ENCODE assay signal across 8 cellular contexts in genomic region chr6:170438402-170438753, GRCh38.
DNase-seq lines count a peak whose midpoint lies in the region; ATAC-seq and TF ChIP-seq lines count a peak whose summit lies in the region.

No MANE protein-coding gene starts in this region.

- intact Hi-C loops in activated T-helper 1 cell treated with anti-CD3 and anti-CD28 coated beads, Interleukin-12 subunit alpha, Interleukin-12 subunit beta, Interleukin-2, Interleukin-4 antibody, amounts not matched to agents 30 ng/mL and 10 ng/mL and 1 ng/mL, durations not matched to agents 14 hours and 24 hours and 36 hours (cut with micrococcal nuclease), result no loop called here
- intact Hi-C loops in uterus (cut with DNase I; ENCODE audit: low total_unique reads), result no loop called here

- ATAC-seq in GM19351 (IDR thresholded peaks at IDR 0.05; ENCODE audit: unreplicated experiment) (peak; percentile 97), HG03342 (IDR thresholded peaks at IDR 0.05; ENCODE audit: unreplicated experiment) (peak; percentile 98)

- no peak overlapping the region for H3K27ac Mint-ChIP-seq in activated T-helper 1 cell treated with anti-CD3 and anti-CD28 coated beads, Interleukin-12 subunit alpha, Interleukin-12 subunit beta, Interleukin-2, Interleukin-4 antibody, amounts not matched to agents 30 ng/mL and 10 ng/mL and 1 ng/mL, durations not matched to agents 14 hours and 24 hours and 36 hours

- no peaks in the 10 kb centered on the region for H3K36me3 ChIP-seq in uterus

- no peaks in the 10 kb centered on the region for H3K27me3 ChIP-seq in uterus

- TF ChIP-seq CTCF in uterus (IDR thresholded peaks at IDR 0.05), result no peak

- TF ChIP-seq POLR2A in uterus (IDR thresholded peaks at IDR 0.05), result no peak

- DNase-seq in CD1c-positive myeloid dendritic cell (ENCODE audit: extremely low spot score), result peak; percentile 44
- peak; percentile 94 for DNase-seq in NCI-H345 (lab: John Stamatoyannopoulos, UW)
- DNase-seq in activated T-helper 1 cell treated with anti-CD3 and anti-CD28 coated beads, Interleukin-12 subunit alpha, Interleukin-12 subunit beta, Interleukin-2, Interleukin-4 antibody, amounts not matched to agents 30 ng/mL and 10 ng/mL and 1 ng/mL, durations not matched to agents 14 hours and 24 hours and 36 hours (ENCODE audit: low spot score), result no peak
- DNase-seq in germinal center (ENCODE audit: low spot score), result peak; percentile 33
- peak; percentile 91 for DNase-seq in occipital lobe (lab: John Stamatoyannopoulos, UW)
- DNase-seq in uterus, result peak; percentile 80 to 91

- peak overlapping the region; percentile 24 for H3K4me3 Mint-ChIP-seq in activated T-helper 1 cell treated with anti-CD3 and anti-CD28 coated beads, Interleukin-12 subunit alpha, Interleukin-12 subunit beta, Interleukin-2, Interleukin-4 antibody, amounts not matched to agents 30 ng/mL and 10 ng/mL and 1 ng/mL, durations not matched to agents 14 hours and 24 hours and 36 hours

- H3K4me3 ChIP-seq in uterus, result no peak overlapping the region

- H3K9me3 ChIP-seq in uterus, result no peaks in the 10 kb centered on the region

- peaks cover 1% of the 10 kb centered on the region for H3K36me3 Mint-ChIP-seq in activated T-helper 1 cell treated with anti-CD3 and anti-CD28 coated beads, Interleukin-12 subunit alpha, Interleukin-12 subunit beta, Interleukin-2, Interleukin-4 antibody, amounts not matched to agents 30 ng/mL and 10 ng/mL and 1 ng/mL, durations not matched to agents 14 hours and 24 hours and 36 hours (ENCODE audit: low read depth)

- peaks cover 9% of the 10 kb centered on the region for H3K27me3 Mint-ChIP-seq in activated T-helper 1 cell treated with anti-CD3 and anti-CD28 coated beads, Interleukin-12 subunit alpha, Interleukin-12 subunit beta, Interleukin-2, Interleukin-4 antibody, amounts not matched to agents 30 ng/mL and 10 ng/mL and 1 ng/mL, durations not matched to agents 14 hours and 24 hours and 36 hours (ENCODE audit: insufficient read depth)

- no peaks in the 10 kb centered on the region for H3K4me1 Mint-ChIP-seq in activated T-helper 1 cell treated with anti-CD3 and anti-CD28 coated beads, Interleukin-12 subunit alpha, Interleukin-12 subunit beta, Interleukin-2, Interleukin-4 antibody, amounts not matched to agents 30 ng/mL and 10 ng/mL and 1 ng/mL, durations not matched to agents 14 hours and 24 hours and 36 hours (ENCODE audit: low read depth)

- H3K9me3 Mint-ChIP-seq in activated T-helper 1 cell treated with anti-CD3 and anti-CD28 coated beads, Interleukin-12 subunit alpha, Interleukin-12 subunit beta, Interleukin-2, Interleukin-4 antibody, amounts not matched to agents 30 ng/mL and 10 ng/mL and 1 ng/mL, durations not matched to agents 14 hours and 24 hours and 36 hours, result peaks cover 3% of the 10 kb centered on the region

- peaks cover 0 to 9% of the 10 kb centered on the region in 2 donors for H3K4me1 ChIP-seq in uterus

- H3K27ac ChIP-seq in uterus, result peak overlapping the region in 1 of 2 donors; percentile 71
